Comparison of ENCODE assay signal across 13 cellular contexts in the genomic region with DNA sequence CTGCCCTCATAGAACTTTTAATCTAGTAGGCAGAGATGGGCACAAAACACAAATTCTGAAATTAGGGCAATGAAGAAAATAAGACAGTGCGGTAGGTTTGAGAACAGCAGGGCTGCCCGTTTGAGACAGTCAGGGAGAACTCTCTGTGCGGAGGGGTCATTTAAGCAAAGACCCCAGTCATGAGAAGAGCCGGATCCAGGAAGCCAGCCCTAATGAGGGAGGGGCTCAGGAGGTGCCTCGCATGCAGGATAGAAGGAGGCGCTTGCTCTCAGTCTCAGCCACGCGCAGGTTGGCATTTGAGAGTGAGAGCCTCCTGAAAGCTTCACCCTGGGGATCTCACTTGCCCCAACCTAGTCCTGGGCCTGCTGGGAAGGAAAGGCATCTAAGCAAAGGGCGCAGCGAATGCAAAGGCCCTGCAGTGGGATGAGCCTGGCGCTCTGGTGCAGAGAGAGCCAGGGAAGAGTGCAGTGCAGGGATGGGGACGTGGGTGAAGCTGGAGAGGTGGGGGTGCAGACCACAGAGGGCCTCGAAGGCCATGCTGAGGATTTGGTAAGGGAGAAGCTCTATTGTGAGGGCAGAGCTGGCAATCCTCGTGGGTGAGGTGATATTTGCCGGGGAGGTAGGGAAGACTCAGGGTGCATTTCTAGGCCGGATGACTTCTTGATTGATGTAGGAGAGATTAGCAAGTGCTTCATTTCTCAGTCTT.
DNase-seq lines count a peak whose midpoint lies in the region; ATAC-seq and TF ChIP-seq lines count a peak whose summit lies in the region.
"Had no signal": no experiment of that assay in that cellular context is flagged by ENCODE, and none has a peak within 500 bp of the region (broad histone marks: within the 10 kb centered on the region; RNA-seq: fewer than 3 reads in every experiment).

No MANE protein-coding gene starts in this region.

- H3K79me2 ChIP-seq in smooth muscle cell (ENCODE audit: low read depth), result no peaks in the 10 kb centered on the region

- H3K9me3 Mint-ChIP-seq in CD8-positive, alpha-beta memory T cell, result no peaks in the 10 kb centered on the region
- H3K9me3 Mint-ChIP-seq: H9; stimulated activated naive CD8-positive, alpha-beta T cell treated with anti-CD3 and anti-CD28 coated beads, Interleukin-15, Interleukin-2, amounts not matched to agents 100 ng/mL and 50 ng/mL, for 24 hours had no signal

- H3K36me3 ChIP-seq in CD8-positive, alpha-beta memory T cell (ENCODE audit: insufficient read depth, low read length), result no peaks in the 10 kb centered on the region
- H3K36me3 ChIP-seq in right lobe of liver, result no peaks in the 10 kb centered on the region
- H3K36me3 ChIP-seq in smooth muscle cell (ENCODE audit: low read depth), result no peaks in the 10 kb centered on the region

- peaks cover 21% of the 10 kb centered on the region for H3K4me1 ChIP-seq in CD8-positive, alpha-beta memory T cell (ENCODE audit: insufficient read depth, low read length)
- H3K4me1 ChIP-seq in right lobe of liver (peaks cover 0 to 49% (median 19%) of the 10 kb centered on the region in 4 donors), smooth muscle cell (ENCODE audit: low read depth) (no peaks in the 10 kb centered on the region)

- no peaks in the 10 kb centered on the region for H3F3A ChIP-seq in smooth muscle cell (ENCODE audit: low read depth)

- intact Hi-C loops in right lobe of liver (cut with DNase I), result loop anchor here in 1 of 2 donors (5.0 to 10.0 kb wide), 2 partner anchors 65 to 188 kb away; a partner anchor contains a TSS

- no peak for TF ChIP-seq POLR2A in right lobe of liver (IDR thresholded peaks at IDR 0.05)

- H3K4me2 ChIP-seq in smooth muscle cell, result no peak overlapping the region

- CTCF ChIA-PET in CD8-positive, alpha-beta memory T cell (lab: Charles Lee), result no interaction called here

- H4K20me1 ChIP-seq in smooth muscle cell (ENCODE audit: low read depth), result no peaks in the 10 kb centered on the region

- no peak overlapping the region for H3K27ac ChIP-seq in CD8-positive, alpha-beta memory T cell (ENCODE audit: low read depth, low read length)
- peak overlapping the region; percentile 69 for H3K27ac ChIP-seq in VCaP
- peak overlapping the region; percentile 9 to 77 (median 67) for H3K27ac ChIP-seq in right lobe of liver
- peak overlapping the region; percentile 48 for H3K27ac ChIP-seq in smooth muscle cell (ENCODE audit: low read depth)

- no peak overlapping the region for H2AFZ ChIP-seq in smooth muscle cell (ENCODE audit: low read depth)

- no peak for DNase-seq in CD8-positive, alpha-beta memory T cell
- DNase-seq in right lobe of liver (peak in 1 of 3 donors; percentile 19), smooth muscle cell (lab: John Stamatoyannopoulos, UW; ENCODE audit: unreplicated experiment) (no peak), DMS 273 (lab: John Stamatoyannopoulos, UW; ENCODE audit: unreplicated experiment) (no peak), medulla oblongata (ENCODE audit: extremely low spot score) (no peak), T-helper 1 cell (no peak)
- DNase-seq in stimulated activated CD4-positive, alpha-beta T cell treated with anti-CD3 and anti-CD28 coated beads, Interleukin-12 subunit alpha, Interleukin-12 subunit beta, amount 100 ng/mL, for 4 hours, result no peak
- DNase-seq: activated effector memory CD4-positive, alpha-beta T cell treated with anti-CD3 and anti-CD28 coated beads, Interleukin-2, amount 50 U/mL, for 16 hours; cerebellar nuclear complex; H9; stimulated activated CD4-positive, alpha-beta T cell treated with anti-CD3 and anti-CD28 coated beads, Interleukin-2, amount 100 ng/mL, for 48 hours had no signal

- WGBS in right lobe of liver (ENCODE audit: insufficient coverage, low coverage, low lambda C conversion rate, missing lambda C conversion rate), result 82% methylated on average over 3 of the region's 16 CpGs
- whole genome bisulfite sequencing in smooth muscle cell (ENCODE audit: low lambda C conversion rate), result 95% methylated on average over 16 of the region's 16 CpGs

- H3K4me1 Mint-ChIP-seq in CD8-positive, alpha-beta memory T cell, result peaks cover 37 to 48% (median 44%) of the 10 kb centered on the region in 3 donors

- no peak for ATAC-seq in right lobe of liver

- H3K27me3 ChIP-seq in CD8-positive, alpha-beta memory T cell (ENCODE audit: insufficient read depth, low read length, poor library complexity, severe bottlenecking), result no peaks in the 10 kb centered on the region
- H3K27me3 ChIP-seq in right lobe of liver (no peaks in the 10 kb centered on the region), smooth muscle cell (ENCODE audit: low read depth) (no peaks in the 10 kb centered on the region)

- peak overlapping the region in 5 of 8 donors; percentile 2 to 75 (median 33) for H3K27ac Mint-ChIP-seq in CD8-positive, alpha-beta memory T cell
- H3K27ac Mint-ChIP-seq: H9; stimulated activated naive CD8-positive, alpha-beta T cell treated with anti-CD3 and anti-CD28 coated beads, Interleukin-15, Interleukin-2, amounts not matched to agents 100 ng/mL and 50 ng/mL, for 24 hours had no signal

- H3K27me3 Mint-ChIP-seq in CD8-positive, alpha-beta memory T cell, result peaks cover 0 to 1% of the 10 kb centered on the region in 2 donors
- H3K27me3 Mint-ChIP-seq: stimulated activated naive CD8-positive, alpha-beta T cell treated with anti-CD3 and anti-CD28 coated beads, Interleukin-15, Interleukin-2, amounts not matched to agents 100 ng/mL and 50 ng/mL, for 24 hours had no signal

- TF ChIP-seq CTCF in VCaP (conservative IDR thresholded peaks at IDR 0.05) (no peak), right lobe of liver (IDR thresholded peaks at IDR 0.05) (no peak), smooth muscle cell (IDR thresholded peaks at IDR 0.05; ENCODE audit: borderline replicate concordance, insufficient read depth, poor library complexity, severe bottlenecking) (no peak)

- H3K9ac ChIP-seq in smooth muscle cell (ENCODE audit: low read depth), result no peak overlapping the region

- POLR2A ChIA-PET in CD8-positive, alpha-beta memory T cell (lab: Charles Lee), result no interaction called here

- peaks cover 0 to 1% (median 0%) of the 10 kb centered on the region in 3 donors for H3K36me3 Mint-ChIP-seq in CD8-positive, alpha-beta memory T cell

- no peak overlapping the region for H3K4me3 ChIP-seq in CD8-positive, alpha-beta memory T cell (ENCODE audit: low read length)
- H3K4me3 ChIP-seq in right lobe of liver (no peak overlapping the region), smooth muscle cell (no peak overlapping the region)

- H3K4me3 Mint-ChIP-seq in CD8-positive, alpha-beta memory T cell, result peak overlapping the region in 2 of 7 donors; percentile 10 to 37
- H3K4me3 Mint-ChIP-seq: H9; stimulated activated naive CD8-positive, alpha-beta T cell treated with anti-CD3 and anti-CD28 coated beads, Interleukin-15, Interleukin-2, amounts not matched to agents 100 ng/mL and 50 ng/mL, for 24 hours had no signal

- H3K9me3 ChIP-seq in CD8-positive, alpha-beta memory T cell (ENCODE audit: low read length), result no peaks in the 10 kb centered on the region
- H3K9me3 ChIP-seq in right lobe of liver, result no peaks in the 10 kb centered on the region
- no peaks in the 10 kb centered on the region for H3K9me3 ChIP-seq in smooth muscle cell (replicated peaks; ENCODE audit: low read depth)
